In genomic region chr9:90065851-90066250, GRCh38 we compare ENCODE assay signal across 12 cellular contexts.
DNase-seq lines count a peak whose midpoint lies in the region; ATAC-seq and TF ChIP-seq lines count a peak whose summit lies in the region.
"Had no signal": no experiment of that assay in that cellular context is flagged by ENCODE, and none has a peak within 500 bp of the region (broad histone marks: within the 10 kb centered on the region; RNA-seq: fewer than 3 reads in every experiment).

No MANE protein-coding gene starts in this region.

- H3K9me3 ChIP-seq in esophagus muscularis mucosa = no peaks in the 10 kb centered on the region
- H3K9me3 ChIP-seq in trophoblast cell (ENCODE audit: insufficient read depth, low read depth, low read length) = no peaks in the 10 kb centered on the region
- no peaks in the 10 kb centered on the region for H3K9me3 ChIP-seq in heart left ventricle
- H3K9me3 ChIP-seq: BLaER1 treated with 17β-estradiol and CSF1 and Interleukin-3, amounts not matched to agents 10 nM and 100 nM had no signal

- no peak overlapping the region for H4K12ac ChIP-seq in trophoblast cell (ENCODE audit: low read depth, low read length)

- no peak overlapping the region for H3K4ac ChIP-seq in trophoblast cell (ENCODE audit: low read depth, low read length)

- DNase-seq in Caki2 (ENCODE audit: low read depth) (peak; percentile 9), NCI-H146 treated with DMSO at 0.1 percent for 48 hours (lab: John Stamatoyannopoulos, UW; ENCODE audit: unreplicated experiment) (peak; percentile 26), esophagus muscularis mucosa (ENCODE audit: extremely low spot score) (peak; percentile 24), trophoblast cell (peak; percentile 73 to 87), heart left ventricle (no peak), NCI-H2227 (lab: John Stamatoyannopoulos, UW; ENCODE audit: unreplicated experiment) (no peak)
- DNase-seq: CD8-positive, alpha-beta T cell; HCEC 1CT had no signal

- intact Hi-C loops in esophagus muscularis mucosa (cut with DNase I) (no loop called here), heart left ventricle (cut with DNase I) (no loop called here)

- in situ Hi-C loops in Caki2 (cut with HindIII; ENCODE audit: low pct_unique_long_range_greater_than_20kb, low sequenced_read_pairs) = no loop called here

- no peaks in the 10 kb centered on the region for H3K79me2 ChIP-seq in trophoblast cell (ENCODE audit: control insufficient read depth, insufficient read depth, low read length, poor library complexity)

- no peak overlapping the region for H3K4me2 ChIP-seq in trophoblast cell (ENCODE audit: low read length)
- H3K4me2 ChIP-seq: GM23338 had no signal

- no peak overlapping the region for H4K91ac ChIP-seq in trophoblast cell (ENCODE audit: low read depth, low read length)

- no peak overlapping the region for H3K4me3 ChIP-seq in esophagus muscularis mucosa
- no peak overlapping the region for H3K4me3 ChIP-seq in trophoblast cell (ENCODE audit: low read depth, low read length)
- no peak overlapping the region for H3K4me3 ChIP-seq in heart left ventricle
- H3K4me3 ChIP-seq: BLaER1 treated with 17β-estradiol and CSF1 and Interleukin-3, amounts not matched to agents 10 nM and 100 nM; GM23338 had no signal

- H3K23ac ChIP-seq in trophoblast cell (ENCODE audit: low read length) = no peak overlapping the region

- no peaks in the 10 kb centered on the region for H3K79me1 ChIP-seq in trophoblast cell (ENCODE audit: low read length)

- H3K14ac ChIP-seq in trophoblast cell (ENCODE audit: low read length) = no peak overlapping the region

- TF ChIP-seq POLR2A in esophagus muscularis mucosa (IDR thresholded peaks at IDR 0.05; ENCODE audit: low read depth) (no peak), heart left ventricle (IDR thresholded peaks at IDR 0.05) (no peak)

- H2AFZ ChIP-seq in trophoblast cell (ENCODE audit: insufficient read depth, low read length, poor library complexity) = no peak overlapping the region
- H2AFZ ChIP-seq: GM23338 had no signal

- no peak for ATAC-seq in HG03520 (IDR thresholded peaks at IDR 0.05; ENCODE audit: unreplicated experiment)
- no peak for ATAC-seq in heart left ventricle
- ATAC-seq: CD8-positive, alpha-beta T cell; GM23338 had no signal

- TF ChIP-seq CTCF in esophagus muscularis mucosa (IDR thresholded peaks at IDR 0.05) (no peak), heart left ventricle (IDR thresholded peaks at IDR 0.05) (no peak)

- H3K27me3 ChIP-seq in esophagus muscularis mucosa = no peaks in the 10 kb centered on the region
- no peaks in the 10 kb centered on the region for H3K27me3 ChIP-seq in trophoblast cell (ENCODE audit: insufficient read depth, low read length)
- peaks cover 0 to 3% (median 0%) of the 10 kb centered on the region in 9 donors for H3K27me3 ChIP-seq in heart left ventricle
- H3K27me3 ChIP-seq: BLaER1 treated with 17β-estradiol and CSF1 and Interleukin-3, amounts not matched to agents 10 nM and 100 nM had no signal

- no peak overlapping the region for H4K8ac ChIP-seq in trophoblast cell (ENCODE audit: low read depth, low read length)

- H3K9ac ChIP-seq in trophoblast cell (ENCODE audit: low read length) = no peak overlapping the region
- H3K9ac ChIP-seq: BLaER1 treated with 17β-estradiol and CSF1 and Interleukin-3, amounts not matched to agents 10 nM and 100 nM had no signal

- peaks cover 0 to 7% (median 0%) of the 10 kb centered on the region in 4 donors for H3K4me1 ChIP-seq in esophagus muscularis mucosa
- no peaks in the 10 kb centered on the region for H3K4me1 ChIP-seq in trophoblast cell (ENCODE audit: control insufficient read depth in 1 of 2, insufficient read depth in 2 of 2, low read length in 2 of 2)
- H3K4me1 ChIP-seq in heart left ventricle = peaks cover 0 to 3% (median 0%) of the 10 kb centered on the region in 12 donors

- H3K36me3 ChIP-seq in esophagus muscularis mucosa (no peaks in the 10 kb centered on the region), trophoblast cell (ENCODE audit: control insufficient read depth in 1 of 2, insufficient read depth in 2 of 2, low read length in 2 of 2) (no peaks in the 10 kb centered on the region), heart left ventricle (no peaks in the 10 kb centered on the region)
- H3K36me3 ChIP-seq: BLaER1 treated with 17β-estradiol and CSF1 and Interleukin-3, amounts not matched to agents 10 nM and 100 nM had no signal

- no peak overlapping the region for H3K27ac ChIP-seq in esophagus muscularis mucosa (replicated peaks in 1 of 4)
- H3K27ac ChIP-seq in trophoblast cell (ENCODE audit: low read depth, low read length) = no peak overlapping the region
- no peak overlapping the region for H3K27ac ChIP-seq in heart left ventricle
- H3K27ac ChIP-seq: BLaER1 treated with 17β-estradiol and CSF1 and Interleukin-3, amounts not matched to agents 10 nM and 100 nM; HL-60 had no signal

- H2AK5ac ChIP-seq in trophoblast cell (ENCODE audit: low read length) = no peak overlapping the region

- no peak overlapping the region for H2BK5ac ChIP-seq in trophoblast cell (ENCODE audit: low read depth, low read length, poor library complexity)

- no peak overlapping the region for H2BK12ac ChIP-seq in trophoblast cell (ENCODE audit: low read length)

- TF ChIP-seq EP300 in esophagus muscularis mucosa (IDR thresholded peaks at IDR 0.05) = no peak

- 89% methylated on average over 2 of the region's 2 CpGs for WGBS in esophagus muscularis mucosa
- WGBS in trophoblast cell (ENCODE audit: extremely low coverage, insufficient coverage, insufficient read length) = no CpG with 5 or more reads among the region's 2 CpGs
- 90% methylated on average over 2 of the region's 2 CpGs for WGBS in heart left ventricle, 4 donors

- H3K18ac ChIP-seq in trophoblast cell (ENCODE audit: low read length) = no peak overlapping the region

- H2BK120ac ChIP-seq in trophoblast cell (ENCODE audit: insufficient read depth, low read length, poor library complexity) = no peak overlapping the region

Comparison
In these comparisons a context has a peak if more than half of its experiments do, and no peak if none do; other contexts are left out.
1. DNase-seq: peak in Caki2 (single experiment), NCI-H146 treated with DMSO at 0.1 percent for 48 hours (single experiment), esophagus muscularis mucosa (single experiment) and trophoblast cell (2 of 2); none in heart left ventricle (0 of 5) and NCI-H2227 (single experiment).